Comparison of ENCODE assay signal across 15 cellular contexts in the genomic region with DNA sequence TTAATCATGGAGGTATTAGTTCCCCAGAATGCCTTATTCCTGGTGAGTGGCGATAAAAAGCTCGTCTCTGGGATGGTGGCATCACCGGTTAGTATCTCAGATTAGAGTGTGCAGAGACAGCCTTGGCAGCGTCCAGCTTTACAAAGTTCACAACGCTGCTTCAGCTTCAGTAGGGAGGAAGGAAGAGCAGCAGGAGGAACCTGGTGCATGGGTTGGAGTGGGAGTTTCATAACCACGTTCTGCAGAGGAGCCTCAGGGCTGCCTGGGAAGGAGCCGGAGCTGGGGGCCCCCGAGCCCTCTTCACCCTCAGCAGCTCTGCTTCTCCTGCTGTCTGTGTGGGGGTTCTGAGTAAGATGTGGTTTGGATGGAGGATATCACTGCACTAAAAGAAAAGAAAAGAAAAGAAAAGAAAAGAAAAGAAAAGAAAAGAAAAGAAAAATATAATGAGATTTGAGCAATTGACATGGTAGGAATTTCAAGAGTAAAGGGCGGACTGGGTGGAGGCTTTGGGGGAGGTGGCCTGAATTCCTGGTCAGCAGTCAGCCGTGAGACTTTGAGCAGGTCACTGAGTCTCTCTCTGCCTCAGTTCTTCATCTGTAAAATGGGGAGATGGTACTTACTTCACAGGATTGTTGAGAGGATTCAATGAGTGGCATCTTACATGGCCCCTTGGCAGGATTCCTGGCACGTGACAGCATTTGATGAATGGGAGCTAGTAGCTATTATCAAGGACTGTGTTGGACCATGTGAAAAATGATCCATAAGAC. TPM values are rescaled to one million over a fixed set of nuclear protein-coding genes. Genes with fewer than 3 reads are reported as not detected.
DNase-seq lines count a peak whose midpoint lies in the region; ATAC-seq and FAIRE-seq lines count a peak whose summit lies in the region.
"Had no signal": no experiment of that assay in that cellular context is flagged by ENCODE, and none has a peak within 500 bp of the region (broad histone marks: within the 10 kb centered on the region; RNA-seq: fewer than 3 reads in every experiment).

No MANE protein-coding gene starts in this region.

- no peak overlapping the region for H3K27ac Mint-ChIP-seq in activated naive CD8-positive, alpha-beta T cell treated with anti-CD3 and anti-CD28 coated beads, Interleukin-2, amount 10 ng/mL, durations not matched to agents 7 days and 5 days
- no peak overlapping the region for H3K27ac Mint-ChIP-seq in activated naive CD8-positive, alpha-beta T cell treated with anti-CD3 and anti-CD28 coated beads for 36 hours
- H3K27ac Mint-ChIP-seq: natural killer cell had no signal

- peaks cover 10% of the 10 kb centered on the region for H3K36me3 Mint-ChIP-seq in activated naive CD8-positive, alpha-beta T cell treated with anti-CD3 and anti-CD28 coated beads, Interleukin-2, amount 10 ng/mL, durations not matched to agents 7 days and 5 days
- H3K36me3 Mint-ChIP-seq in activated naive CD8-positive, alpha-beta T cell treated with anti-CD3 and anti-CD28 coated beads for 36 hours = peaks cover 39% of the 10 kb centered on the region

- ATAC-seq in activated naive CD8-positive, alpha-beta T cell treated with anti-CD3 and anti-CD28 coated beads, Interleukin-2, amount 10 ng/mL, durations not matched to agents 7 days and 5 days (ENCODE audit: low read depth) = no peak
- no peak for ATAC-seq in left ventricle myocardium superior
- ATAC-seq: natural killer cell had no signal

- POLR2A ChIA-PET in activated naive CD8-positive, alpha-beta T cell treated with anti-CD3 and anti-CD28 coated beads, Interleukin-2, amount 10 ng/mL, durations not matched to agents 7 days and 5 days (lab: Charles Lee) = interaction anchor here (2.1 kb wide), 1 partner anchor 48 kb away, joined by 6 read pairs; a partner anchor contains a TSS

- H3K4me3 Mint-ChIP-seq in activated naive CD8-positive, alpha-beta T cell treated with anti-CD3 and anti-CD28 coated beads, Interleukin-2, amount 10 ng/mL, durations not matched to agents 7 days and 5 days = peak overlapping the region; percentile 25
- no peak overlapping the region for H3K4me3 Mint-ChIP-seq in activated naive CD8-positive, alpha-beta T cell treated with anti-CD3 and anti-CD28 coated beads for 36 hours
- H3K4me3 Mint-ChIP-seq: natural killer cell had no signal

- peaks cover 48% of the 10 kb centered on the region for H3K4me1 Mint-ChIP-seq in activated naive CD8-positive, alpha-beta T cell treated with anti-CD3 and anti-CD28 coated beads, Interleukin-2, amount 10 ng/mL, durations not matched to agents 7 days and 5 days
- H3K4me1 Mint-ChIP-seq in activated naive CD8-positive, alpha-beta T cell treated with anti-CD3 and anti-CD28 coated beads for 36 hours = peaks cover 57% of the 10 kb centered on the region

- H3K9me3 Mint-ChIP-seq in activated naive CD8-positive, alpha-beta T cell treated with anti-CD3 and anti-CD28 coated beads, Interleukin-2, amount 10 ng/mL, durations not matched to agents 7 days and 5 days = no peaks in the 10 kb centered on the region
- H3K9me3 Mint-ChIP-seq in activated naive CD8-positive, alpha-beta T cell treated with anti-CD3 and anti-CD28 coated beads for 36 hours = no peaks in the 10 kb centered on the region
- H3K9me3 Mint-ChIP-seq: natural killer cell had no signal

- no peak for DNase-seq in activated naive CD8-positive, alpha-beta T cell treated with anti-CD3 and anti-CD28 coated beads, Interleukin-2, amount 10 ng/mL, durations not matched to agents 7 days and 5 days
- DNase-seq in activated naive CD8-positive, alpha-beta T cell treated with anti-CD3 and anti-CD28 coated beads for 36 hours = no peak
- DNase-seq in SKM-1 treated with dmso at 0.1 percent for 144 hours (lab: John Stamatoyannopoulos, UW; ENCODE audit: unreplicated experiment) (peak; percentile 53), left kidney (ENCODE audit: low read depth, low spot score) (peak; percentile 12), urothelium cell line (ENCODE audit: low spot score) (no peak), left ventricle myocardium superior (no peak), activated gamma-delta T cell (lab: John Stamatoyannopoulos, UW) (no peak)
- no peak for DNase-seq in activated effector memory CD4-positive, alpha-beta T cell treated with anti-CD3 and anti-CD28 coated beads, Interleukin-2, amount 50 U/mL, for 16 hours
- DNase-seq: activated naive CD4-positive, alpha-beta T cell; COR-L47; MG63; natural killer cell; NCI-H2029 treated with DMSO at 0.1 percent for 48 hours; NCI-H510A treated with DMSO at 0.1 percent for 48 hours; stimulated activated CD4-positive, alpha-beta T cell treated with anti-CD3 and anti-CD28 coated beads, Interleukin-15, amount 100 ng/mL, for 24 hours had no signal

- FAIRE-seq in urothelium cell line (lab: Jason Lieb, UNC) = peak; percentile 68

- no peaks in the 10 kb centered on the region for H3K27me3 Mint-ChIP-seq in activated naive CD8-positive, alpha-beta T cell treated with anti-CD3 and anti-CD28 coated beads, Interleukin-2, amount 10 ng/mL, durations not matched to agents 7 days and 5 days
- no peaks in the 10 kb centered on the region for H3K27me3 Mint-ChIP-seq in activated naive CD8-positive, alpha-beta T cell treated with anti-CD3 and anti-CD28 coated beads for 36 hours

- intact Hi-C loops in left ventricle myocardium superior (cut with micrococcal nuclease) = no loop called here

RNA-seq across cellular contexts. Expression of a gene that starts 6.5 kb away (rescaled TPM):
- 1 to 10 TPM; 9.0 to 9.3 TPM for total RNA-seq in activated naive CD8-positive, alpha-beta T cell treated with anti-CD3 and anti-CD28 coated beads, Interleukin-2, amount 10 ng/mL, durations not matched to agents 7 days and 5 days
- 10 to 100 TPM; 14.9 to 15.9 TPM for total RNA-seq in activated naive CD8-positive, alpha-beta T cell treated with anti-CD3 and anti-CD28 coated beads for 36 hours
- total RNA-seq in left ventricle myocardium superior = 0.12 TPM

RNA-seq across cellular contexts. Expression of a gene that starts 48.1 kb away (rescaled TPM):
- total RNA-seq in activated naive CD8-positive, alpha-beta T cell treated with anti-CD3 and anti-CD28 coated beads, Interleukin-2, amount 10 ng/mL, durations not matched to agents 7 days and 5 days = 10 to 100 TPM; 42.6 to 48.2 TPM
- total RNA-seq in activated naive CD8-positive, alpha-beta T cell treated with anti-CD3 and anti-CD28 coated beads for 36 hours = 10 to 100 TPM; 46.9 to 51.3 TPM
- 10.0 TPM for total RNA-seq in left ventricle myocardium superior

RNA-seq across cellular contexts. Expression of a gene that starts 48.2 kb away (rescaled TPM):
- 10 to 100 TPM; 18.9 to 19.2 TPM for total RNA-seq in activated naive CD8-positive, alpha-beta T cell treated with anti-CD3 and anti-CD28 coated beads, Interleukin-2, amount 10 ng/mL, durations not matched to agents 7 days and 5 days
- 10 to 100 TPM; 34.5 to 36.6 TPM for total RNA-seq in activated naive CD8-positive, alpha-beta T cell treated with anti-CD3 and anti-CD28 coated beads for 36 hours
- total RNA-seq in left ventricle myocardium superior = 23.5 TPM

Comparison
In these comparisons a context has a peak if more than half of its experiments do, and no peak if none do; other contexts are left out.
1. DNase-seq: peak in SKM-1 treated with dmso at 0.1 percent for 144 hours (single experiment) and left kidney (single experiment); none in activated naive CD8-positive, alpha-beta T cell treated with anti-CD3 and anti-CD28 coated beads, Interleukin-2, amount 10 ng/mL, durations not matched to agents 7 days and 5 days (single experiment), activated naive CD8-positive, alpha-beta T cell treated with anti-CD3 and anti-CD28 coated beads for 36 hours (single experiment), urothelium cell line (single experiment), left ventricle myocardium superior (single experiment), activated effector memory CD4-positive, alpha-beta T cell treated with anti-CD3 and anti-CD28 coated beads, Interleukin-2, amount 50 U/mL, for 16 hours (single experiment) and activated gamma-delta T cell (single experiment).